ENCODE assay signal across 9 cellular contexts in the genomic region with DNA sequence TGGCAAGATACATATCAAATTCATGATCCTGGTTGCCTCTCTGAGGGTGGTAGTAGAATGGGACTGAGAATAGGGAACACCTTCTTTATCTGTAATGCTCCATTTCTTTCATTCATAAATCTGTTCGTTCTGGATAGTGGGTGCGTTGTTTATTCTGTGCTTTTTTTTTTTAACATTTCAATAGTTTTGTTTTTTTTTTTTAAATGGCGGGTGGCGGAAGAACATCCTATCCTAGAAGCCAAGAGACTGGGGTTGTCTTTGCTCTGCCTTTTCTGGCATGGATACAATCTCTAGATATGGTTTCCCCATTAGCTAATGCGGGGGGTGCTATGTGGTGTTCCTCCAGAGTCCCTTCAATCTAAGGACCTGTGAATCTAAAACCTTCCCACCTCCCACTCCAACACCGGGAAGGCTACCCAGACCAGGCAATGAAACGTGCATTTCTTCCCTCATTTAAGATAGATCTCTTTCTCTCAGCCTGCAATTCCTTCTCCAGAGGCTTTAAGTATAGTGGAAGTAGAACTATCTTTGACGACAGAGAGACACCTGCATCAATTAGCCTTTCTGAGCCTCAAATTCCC. TPM values are rescaled to one million over a fixed set of nuclear protein-coding genes. Genes with fewer than 3 reads are reported as not detected.
DNase-seq lines count a peak whose midpoint lies in the region; ATAC-seq, FAIRE-seq and TF ChIP-seq lines count a peak whose summit lies in the region.
"Had no signal": no experiment of that assay in that cellular context is flagged by ENCODE, and none has a peak within 500 bp of the region (broad histone marks: within the 10 kb centered on the region; RNA-seq: fewer than 3 reads in every experiment).

No MANE protein-coding gene starts in this region.

- no peak for TF ChIP-seq EP300 in transverse colon (IDR thresholded peaks at IDR 0.05; ENCODE audit: low read depth)

- POLR2A ChIA-PET in HEK293 (lab: Yijun Ruan, JAX) = interaction anchor here (0.6 to 2.5 kb wide), 7 partner anchors 11 to 601 kb away, joined by 3 to 12 read pairs (median 5); partner anchors contain the start of gene CITED2

- TF ChIP-seq CTCF in HEK293 (tag by site-specific recombination; IDR thresholded peaks at IDR 0.05) = no peak
- TF ChIP-seq CTCF in kidney (IDR thresholded peaks at IDR 0.05; ENCODE audit: borderline replicate concordance, extremely low read depth, insufficient read depth) = no peak
- no peak for TF ChIP-seq CTCF in transverse colon (IDR thresholded peaks at IDR 0.05)

- ATAC-seq in CD4-positive, CD25-positive, alpha-beta regulatory T cell (ENCODE audit: low read depth in 2 of 2) = no peak
- no peak for ATAC-seq in GM21423 (IDR thresholded peaks at IDR 0.05; ENCODE audit: unreplicated experiment)

- peaks cover 14 to 39% (median 25%) of the 10 kb centered on the region in 4 donors for H3K4me1 Mint-ChIP-seq in CD4-positive, CD25-positive, alpha-beta regulatory T cell
- H3K4me1 Mint-ChIP-seq in activated T-helper 1 cell treated with anti-CD3 and anti-CD28 coated beads, Interleukin-12 subunit alpha, Interleukin-12 subunit beta, Interleukin-2, Interleukin-4 antibody, amounts not matched to agents 30 ng/mL and 10 ng/mL and 1 ng/mL, durations not matched to agents 14 hours and 24 hours and 36 hours (ENCODE audit: low read depth) = peaks cover 23% of the 10 kb centered on the region

- DNase-seq in CD4-positive, CD25-positive, alpha-beta regulatory T cell = no peak
- no peak for DNase-seq in activated T-helper 1 cell treated with anti-CD3 and anti-CD28 coated beads, Interleukin-12 subunit alpha, Interleukin-12 subunit beta, Interleukin-2, Interleukin-4 antibody, amounts not matched to agents 30 ng/mL and 10 ng/mL and 1 ng/mL, durations not matched to agents 14 hours and 24 hours and 36 hours (ENCODE audit: low spot score)
- DNase-seq in kidney = no peak
- no peak for DNase-seq in transverse colon
- no peak for DNase-seq in medulla oblongata (ENCODE audit: extremely low spot score)
- DNase-seq in NK-92 treated with Interleukin-12 subunit alpha and Interleukin-12 subunit beta, amount 100 ng/mL, for 24 hours (lab: John Stamatoyannopoulos, UW) = no peak

- H3K27ac ChIP-seq in CD4-positive, CD25-positive, alpha-beta regulatory T cell (ENCODE audit: insufficient read depth, low read length, poor library complexity, severe bottlenecking) = peak overlapping the region; percentile 97
- peak overlapping the region; percentile 88 for H3K27ac ChIP-seq in HEK293 (ENCODE audit: extremely low read depth, low read depth, low read length)
- no peak overlapping the region for H3K27ac ChIP-seq in kidney (ENCODE audit: low read depth in 2 of 2, low read length in 2 of 2)
- peak overlapping the region; percentile 89 to 96 (median 93) for H3K27ac ChIP-seq in transverse colon

- no peaks in the 10 kb centered on the region for H3K27me3 ChIP-seq in CD4-positive, CD25-positive, alpha-beta regulatory T cell (ENCODE audit: control insufficient read depth, insufficient read depth, low read length)
- H3K27me3 ChIP-seq in transverse colon = no peaks in the 10 kb centered on the region

- peak overlapping the region; percentile 98 to 100 (median 99) for H3K27ac Mint-ChIP-seq in CD4-positive, CD25-positive, alpha-beta regulatory T cell
- peak overlapping the region; percentile 100 for H3K27ac Mint-ChIP-seq in activated T-helper 1 cell treated with anti-CD3 and anti-CD28 coated beads, Interleukin-12 subunit alpha, Interleukin-12 subunit beta, Interleukin-2, Interleukin-4 antibody, amounts not matched to agents 30 ng/mL and 10 ng/mL and 1 ng/mL, durations not matched to agents 14 hours and 24 hours and 36 hours

- peak overlapping the region; percentile 97 for H3K4me3 ChIP-seq in CD4-positive, CD25-positive, alpha-beta regulatory T cell (ENCODE audit: low read depth, low read length)
- H3K4me3 ChIP-seq in HEK293 (ENCODE audit: low read depth, low read length) (peak overlapping the region; percentile 87), kidney (ENCODE audit: low read length in 2 of 2) (peak overlapping the region; percentile 90 to 98), transverse colon (peak overlapping the region; percentile 2 to 75 (median 68))

- H3K4me1 ChIP-seq in CD4-positive, CD25-positive, alpha-beta regulatory T cell (ENCODE audit: control insufficient read depth, insufficient read depth, low read length, poor library complexity, severe bottlenecking) = peaks cover 20% of the 10 kb centered on the region
- no peaks in the 10 kb centered on the region for H3K4me1 ChIP-seq in HEK293 (ENCODE audit: control insufficient read depth, insufficient read depth, low read length)
- peaks cover 0 to 2% of the 10 kb centered on the region in 2 donors for H3K4me1 ChIP-seq in kidney (ENCODE audit: control insufficient read depth in 1 of 2, insufficient read depth in 1 of 2, low read depth in 1 of 2, low read length in 2 of 2)
- H3K4me1 ChIP-seq in transverse colon = peaks cover 0 to 19% (median 13%) of the 10 kb centered on the region in 4 donors

- no peaks in the 10 kb centered on the region for H3K27me3 Mint-ChIP-seq in CD4-positive, CD25-positive, alpha-beta regulatory T cell
- H3K27me3 Mint-ChIP-seq in activated T-helper 1 cell treated with anti-CD3 and anti-CD28 coated beads, Interleukin-12 subunit alpha, Interleukin-12 subunit beta, Interleukin-2, Interleukin-4 antibody, amounts not matched to agents 30 ng/mL and 10 ng/mL and 1 ng/mL, durations not matched to agents 14 hours and 24 hours and 36 hours (ENCODE audit: insufficient read depth) = no peaks in the 10 kb centered on the region

- H3K4me3 Mint-ChIP-seq in CD4-positive, CD25-positive, alpha-beta regulatory T cell = peak overlapping the region; percentile 95 to 100 (median 100)
- peak overlapping the region; percentile 99 for H3K4me3 Mint-ChIP-seq in activated T-helper 1 cell treated with anti-CD3 and anti-CD28 coated beads, Interleukin-12 subunit alpha, Interleukin-12 subunit beta, Interleukin-2, Interleukin-4 antibody, amounts not matched to agents 30 ng/mL and 10 ng/mL and 1 ng/mL, durations not matched to agents 14 hours and 24 hours and 36 hours

- H3K36me3 ChIP-seq in CD4-positive, CD25-positive, alpha-beta regulatory T cell (ENCODE audit: control insufficient read depth, insufficient read depth, low read length) = peaks cover 16% of the 10 kb centered on the region
- peaks cover 8 to 9% of the 10 kb centered on the region in 2 experiments; a peak in 2 of 3 replicates for H3K36me3 ChIP-seq in HEK293 (ENCODE audit: control insufficient read depth in 2 of 2, insufficient read depth in 1 of 2, low read length in 2 of 2)
- no peaks in the 10 kb centered on the region for H3K36me3 ChIP-seq in kidney (ENCODE audit: control insufficient read depth in 1 of 2, insufficient read depth in 2 of 2, low read length in 2 of 2)
- H3K36me3 ChIP-seq in transverse colon = peaks cover 0 to 18% (median 0%) of the 10 kb centered on the region in 4 donors

- CTCF ChIA-PET in HEK293 (lab: Yijun Ruan, JAX) = interaction anchor here (0.6 to 12.8 kb wide), 9 partner anchors 22 to 657 kb away, joined by 3 to 157 read pairs (median 3); no protein-coding TSS in a partner anchor

- peaks cover 14% of the 10 kb centered on the region for H3K36me3 Mint-ChIP-seq in CD4-positive, CD25-positive, alpha-beta regulatory T cell
- H3K36me3 Mint-ChIP-seq in activated T-helper 1 cell treated with anti-CD3 and anti-CD28 coated beads, Interleukin-12 subunit alpha, Interleukin-12 subunit beta, Interleukin-2, Interleukin-4 antibody, amounts not matched to agents 30 ng/mL and 10 ng/mL and 1 ng/mL, durations not matched to agents 14 hours and 24 hours and 36 hours (ENCODE audit: low read depth) = peaks cover 5% of the 10 kb centered on the region

- no peak for TF ChIP-seq POLR2A in transverse colon (IDR thresholded peaks at IDR 0.05)

- no peaks in the 10 kb centered on the region for H3K9me3 Mint-ChIP-seq in CD4-positive, CD25-positive, alpha-beta regulatory T cell
- H3K9me3 Mint-ChIP-seq in activated T-helper 1 cell treated with anti-CD3 and anti-CD28 coated beads, Interleukin-12 subunit alpha, Interleukin-12 subunit beta, Interleukin-2, Interleukin-4 antibody, amounts not matched to agents 30 ng/mL and 10 ng/mL and 1 ng/mL, durations not matched to agents 14 hours and 24 hours and 36 hours = no peaks in the 10 kb centered on the region

- intact Hi-C loops in activated T-helper 1 cell treated with anti-CD3 and anti-CD28 coated beads, Interleukin-12 subunit alpha, Interleukin-12 subunit beta, Interleukin-2, Interleukin-4 antibody, amounts not matched to agents 30 ng/mL and 10 ng/mL and 1 ng/mL, durations not matched to agents 14 hours and 24 hours and 36 hours (cut with micrococcal nuclease) = loop anchor here (1.0 to 10.0 kb wide), 10 partner anchors 46 to 1558 kb away; partner anchors contain the start of genes ABRACL, CITED2, HEBP2 and IFNGR1
- intact Hi-C loops in kidney (cut with DNase I) (no loop called here), transverse colon (cut with DNase I; ENCODE audit: low total_unique reads) (no loop called here)

- H3K9me3 ChIP-seq in CD4-positive, CD25-positive, alpha-beta regulatory T cell (ENCODE audit: control insufficient read depth in 2 of 2, low read length in 2 of 2) = no peaks in the 10 kb centered on the region
- H3K9me3 ChIP-seq in HEK293 (ENCODE audit: control insufficient read depth, insufficient read depth, low read depth, low read length) (no peaks in the 10 kb centered on the region), kidney (ENCODE audit: control insufficient read depth in 1 of 2, low read length in 2 of 2) (no peaks in the 10 kb centered on the region), transverse colon (no peaks in the 10 kb centered on the region)

- WGBS in transverse colon (ENCODE audit: low coverage in 1 of 2), 2 donors = 10 to 16% methylated on average over 4 to 8 of the region's 8 CpGs

- no peak for FAIRE-seq in kidney (lab: Jason Lieb, UNC)

- in situ Hi-C loops in transverse colon (cut with MboI; ENCODE audit: low pct_ligation_motif_present in 1 of 4, low pct_unique_long_range_greater_than_20kb in 1 of 4, low sequenced_read_pairs in 3 of 4) = loop anchor here (5.0 to 25.0 kb wide), 4 partner anchors 185 to 660 kb away; partner anchors contain the start of genes HEBP2 (in 2 of the 4) and PERP (in 1 of the 4)

- peak overlapping the region; percentile 3 to 46 for H3K9ac ChIP-seq in kidney (ENCODE audit: low read length in 2 of 2)

RNA-seq across cellular contexts. Expression of gene CCDC28A, which starts 0.9 kb away (rescaled TPM):
- total RNA-seq in CD4-positive, CD25-positive, alpha-beta regulatory T cell = 27.2 TPM
- polyA plus RNA-seq in CD4-positive, CD25-positive, alpha-beta regulatory T cell = 100 to 1,000 TPM in 1 of 4 donors, 10 to 100 TPM in 3; 77.6 to 112 (median 84.1) TPM
- 16.1 and 17.9 TPM in 2 replicates for total RNA-seq in activated T-helper 1 cell treated with anti-CD3 and anti-CD28 coated beads, Interleukin-12 subunit alpha, Interleukin-12 subunit beta, Interleukin-2, Interleukin-4 antibody, amounts not matched to agents 30 ng/mL and 10 ng/mL and 1 ng/mL, durations not matched to agents 14 hours and 24 hours and 36 hours
- 30.2 TPM for total RNA-seq in kidney
- polyA plus RNA-seq in kidney (ENCODE audit: insufficient read depth, low read depth, low replicate concordance) = 70.0 TPM
- total RNA-seq in transverse colon = 10 to 100 TPM; 12.0 to 31.4 (median 19.6) TPM

RNA-seq across cellular contexts. Expression of gene ECT2L, which starts 23.2 kb away (rescaled TPM):
- total RNA-seq in CD4-positive, CD25-positive, alpha-beta regulatory T cell = not detected
- polyA plus RNA-seq in CD4-positive, CD25-positive, alpha-beta regulatory T cell = under 1 TPM in 3 of 4 donors, not detected in 1; 0.03 to 0.10 (median 0.09) TPM
- total RNA-seq in activated T-helper 1 cell treated with anti-CD3 and anti-CD28 coated beads, Interleukin-12 subunit alpha, Interleukin-12 subunit beta, Interleukin-2, Interleukin-4 antibody, amounts not matched to agents 30 ng/mL and 10 ng/mL and 1 ng/mL, durations not matched to agents 14 hours and 24 hours and 36 hours = not detected in 2 replicates
- total RNA-seq in kidney (0.13 TPM), transverse colon (under 1 TPM in 1 of 4 donors, not detected in 3; 0.16 TPM)
- not detected for polyA plus RNA-seq in kidney (ENCODE audit: insufficient read depth, low read depth, low replicate concordance)
- total RNA-seq: LHCN-M2 had no signal

Comparison
In these comparisons a context has a peak if more than half of its experiments do, and no peak if none do; other contexts are left out.
1. H3K27ac ChIP-seq: peak in CD4-positive, CD25-positive, alpha-beta regulatory T cell (single experiment), HEK293 (single experiment) and transverse colon (4 of 4); none in kidney (0 of 2).
2. Peak in every context shown above with its lines, with median percentiles within 50 percentile points of each other: H3K4me3 ChIP-seq.